Comparison of ENCODE assay signal across 8 cellular contexts in the genomic region with DNA sequence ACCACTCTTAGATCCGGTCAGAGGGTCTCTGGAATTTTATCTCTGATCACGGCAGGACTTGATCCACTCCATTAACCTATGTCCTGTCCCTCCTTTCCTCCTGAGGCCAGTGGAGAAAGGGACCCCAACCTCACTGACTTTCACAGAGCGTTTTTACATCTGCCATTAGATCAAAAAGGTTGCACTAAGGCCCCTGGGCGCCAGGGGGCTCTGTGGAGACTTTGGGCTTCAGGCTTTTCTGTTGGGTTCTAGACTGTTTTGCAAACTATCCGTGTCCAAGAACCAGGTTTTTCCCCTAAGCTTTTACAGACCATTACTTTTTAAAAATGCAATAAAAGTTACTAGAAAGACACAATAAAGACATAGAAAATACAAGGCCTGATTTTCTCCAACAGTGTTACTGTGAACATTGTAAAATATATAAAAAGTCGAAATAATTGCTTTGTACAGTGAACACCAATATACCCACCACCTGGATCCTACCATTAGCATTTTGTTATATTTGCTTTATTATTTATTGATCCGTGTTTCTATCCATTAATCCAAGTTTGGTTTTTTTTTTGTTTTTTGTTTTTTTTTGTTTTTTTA.
A peak's percentile ranks its signal among the peaks of the same experiment; 100 is the strongest.
DNase-seq lines count a peak whose midpoint lies in the region; ATAC-seq and TF ChIP-seq lines count a peak whose summit lies in the region.

No MANE protein-coding gene starts in this region.

- no peaks in the 10 kb centered on the region for H3K9me3 ChIP-seq in Panc1 (ENCODE audit: control insufficient read depth, insufficient read depth, low read depth, low read length)
- no peaks in the 10 kb centered on the region for H3K9me3 ChIP-seq in cardiac muscle cell (ENCODE audit: low read depth)
- no peaks in the 10 kb centered on the region for H3K9me3 ChIP-seq in gastrocnemius medialis

- no peaks in the 10 kb centered on the region for H3K36me3 ChIP-seq in Panc1 (ENCODE audit: control insufficient read depth, insufficient read depth, low read length)
- H3K36me3 ChIP-seq in cardiac muscle cell, result no peaks in the 10 kb centered on the region
- H3K36me3 ChIP-seq in gastrocnemius medialis, result no peaks in the 10 kb centered on the region

- no peaks in the 10 kb centered on the region for H3K9me3 Mint-ChIP-seq in activated T-helper 2 cell treated with anti-CD3 and anti-CD28 coated beads, Interferon-gamma antibody, Interleukin-2, Interleukin-4, amounts not matched to agents 10 μg/mL and 5 μg/mL and 100 μg/mL, durations not matched to agents 14 hours and 24 hours and 36 hours

- H3K4me1 ChIP-seq in Panc1 (ENCODE audit: control insufficient read depth, insufficient read depth, low read length) (no peaks in the 10 kb centered on the region), cardiac muscle cell (ENCODE audit: low read depth) (no peaks in the 10 kb centered on the region), gastrocnemius medialis (no peaks in the 10 kb centered on the region)

- intact Hi-C loops in Panc1 (cut with micrococcal nuclease; ENCODE audit: unreplicated experiment) (loop anchor here (1.0 to 2.0 kb wide), 2 partner anchors 203 to 316 kb away; no protein-coding TSS in a partner anchor), gastrocnemius medialis (cut with DNase I; ENCODE audit: low total_unique reads) (loop anchor here (5.0 kb wide), 1 partner anchor 199 kb away; no protein-coding TSS in a partner anchor)
- intact Hi-C loops in activated T-helper 2 cell treated with anti-CD3 and anti-CD28 coated beads, Interferon-gamma antibody, Interleukin-2, Interleukin-4, amounts not matched to agents 10 μg/mL and 5 μg/mL and 100 μg/mL, durations not matched to agents 14 hours and 24 hours and 36 hours (cut with micrococcal nuclease), result loop anchor here (2.0 kb wide), 1 partner anchor 205 kb away; no protein-coding TSS in a partner anchor

- H3K27me3 Mint-ChIP-seq in activated T-helper 2 cell treated with anti-CD3 and anti-CD28 coated beads, Interferon-gamma antibody, Interleukin-2, Interleukin-4, amounts not matched to agents 10 μg/mL and 5 μg/mL and 100 μg/mL, durations not matched to agents 14 hours and 24 hours and 36 hours (ENCODE audit: low read depth), result peaks cover 50% of the 10 kb centered on the region

- peak; percentile 43 for ATAC-seq in HG03520 (IDR thresholded peaks at IDR 0.05; ENCODE audit: unreplicated experiment)
- peak; percentile 81 for ATAC-seq in Panc1
- no peak for ATAC-seq in gastrocnemius medialis
- ATAC-seq in HG02981 (IDR thresholded peaks at IDR 0.05; ENCODE audit: unreplicated experiment), result no peak
- no peak for ATAC-seq in GM21737 (IDR thresholded peaks at IDR 0.05; ENCODE audit: unreplicated experiment)

- in situ Hi-C loops in Panc1 (cut with HindIII; ENCODE audit: low pct_unique_long_range_greater_than_20kb, low sequenced_read_pairs) (loop anchor here (25.0 kb wide), 1 partner anchor 179 kb away; no protein-coding TSS in a partner anchor), gastrocnemius medialis (cut with MboI; ENCODE audit: low sequenced_read_pairs in 4 of 4) (loop anchor here (10.0 to 25.0 kb wide), 6 partner anchors 196 to 311 kb away; a partner anchor contains a TSS)

- no peak overlapping the region for H3K4me3 ChIP-seq in Panc1 (ENCODE audit: low read depth in 2 of 2, low read length in 2 of 2)
- H3K4me3 ChIP-seq in cardiac muscle cell, result no peak overlapping the region
- no peak overlapping the region for H3K4me3 ChIP-seq in gastrocnemius medialis

- TF ChIP-seq POLR2A in gastrocnemius medialis (IDR thresholded peaks at IDR 0.05), result no peak

- DNase-seq in DMS53 (lab: John Stamatoyannopoulos, UW) (peak; percentile 79), Panc1 (ENCODE audit: low read depth, low spot score) (no peak), cardiac muscle cell (ENCODE audit: low read depth in 1 of 2, low spot score in 1 of 2) (peak; percentile 68 to 69), gastrocnemius medialis (no peak)
- peak; percentile 43 for DNase-seq in activated T-helper 2 cell treated with anti-CD3 and anti-CD28 coated beads, Interferon-gamma antibody, Interleukin-2, Interleukin-4, amounts not matched to agents 10 μg/mL and 5 μg/mL and 100 μg/mL, durations not matched to agents 14 hours and 24 hours and 36 hours (ENCODE audit: low spot score)

- CTCF ChIA-PET in Panc1 (lab: Charles Lee), result interaction anchor here (0.6 to 1.3 kb wide), 5 partner anchors 175 to 565 kb away, joined by 3 to 11 read pairs (median 4); no protein-coding TSS in a partner anchor

- H3K27me3 ChIP-seq in Panc1 (ENCODE audit: control insufficient read depth, insufficient read depth, low read length), result peaks cover 7% of the 10 kb centered on the region
- no peaks in the 10 kb centered on the region for H3K27me3 ChIP-seq in cardiac muscle cell
- H3K27me3 ChIP-seq in gastrocnemius medialis, result no peaks in the 10 kb centered on the region

- H3K36me3 Mint-ChIP-seq in activated T-helper 2 cell treated with anti-CD3 and anti-CD28 coated beads, Interferon-gamma antibody, Interleukin-2, Interleukin-4, amounts not matched to agents 10 μg/mL and 5 μg/mL and 100 μg/mL, durations not matched to agents 14 hours and 24 hours and 36 hours (ENCODE audit: low read depth), result no peaks in the 10 kb centered on the region

- H3K27ac ChIP-seq in Panc1 (ENCODE audit: low read length) (no peak overlapping the region), cardiac muscle cell (no peak overlapping the region), gastrocnemius medialis (no peak overlapping the region)

- POLR2A ChIA-PET in Panc1 (lab: Charles Lee), result interaction anchor here (0.6 kb wide), 1 partner anchor 108 kb away, joined by 8 read pairs; no protein-coding TSS in a partner anchor

- no TSS peak for BruUV-seq in Panc1 (replicated peaks; lab: Mats Ljungman, UMichigan)

- no peak overlapping the region for H3K4me3 Mint-ChIP-seq in activated T-helper 2 cell treated with anti-CD3 and anti-CD28 coated beads, Interferon-gamma antibody, Interleukin-2, Interleukin-4, amounts not matched to agents 10 μg/mL and 5 μg/mL and 100 μg/mL, durations not matched to agents 14 hours and 24 hours and 36 hours (ENCODE audit: low read depth)

- peaks cover 16% of the 10 kb centered on the region for H3K4me1 Mint-ChIP-seq in activated T-helper 2 cell treated with anti-CD3 and anti-CD28 coated beads, Interferon-gamma antibody, Interleukin-2, Interleukin-4, amounts not matched to agents 10 μg/mL and 5 μg/mL and 100 μg/mL, durations not matched to agents 14 hours and 24 hours and 36 hours (ENCODE audit: low read depth)

- TF ChIP-seq CTCF in Panc1 (IDR thresholded peaks at IDR 0.05), result peak; percentile 89
- peak; percentile 91 for TF ChIP-seq CTCF in cardiac muscle cell (IDR thresholded peaks at IDR 0.05; ENCODE audit: low read depth, low read length)
- peak in 3 of 5 experiments; percentile 44 to 64 (median 55) for TF ChIP-seq CTCF in gastrocnemius medialis (IDR thresholded peaks at IDR 0.05 in 4 of 5, conservative IDR thresholded peaks at IDR 0.05 in 1 of 5)

- no peak overlapping the region for H3K27ac Mint-ChIP-seq in activated T-helper 2 cell treated with anti-CD3 and anti-CD28 coated beads, Interferon-gamma antibody, Interleukin-2, Interleukin-4, amounts not matched to agents 10 μg/mL and 5 μg/mL and 100 μg/mL, durations not matched to agents 14 hours and 24 hours and 36 hours

Comparison
In these comparisons a context has a peak if more than half of its experiments do, and no peak if none do; other contexts are left out.
1. DNase-seq: peak in DMS53 (single experiment), activated T-helper 2 cell treated with anti-CD3 and anti-CD28 coated beads, Interferon-gamma antibody, Interleukin-2, Interleukin-4, amounts not matched to agents 10 μg/mL and 5 μg/mL and 100 μg/mL, durations not matched to agents 14 hours and 24 hours and 36 hours (single experiment) and cardiac muscle cell (2 of 2); none in Panc1 (single experiment) and gastrocnemius medialis (0 of 2).
2. ATAC-seq: peak in HG03520 (single experiment) and Panc1 (single experiment); none in gastrocnemius medialis (0 of 2), HG02981 (single experiment) and GM21737 (single experiment).
3. Peak in every context shown above with its lines, with median percentiles within 50 percentile points of each other: CTCF ChIP-seq.